In the genomic region with DNA sequence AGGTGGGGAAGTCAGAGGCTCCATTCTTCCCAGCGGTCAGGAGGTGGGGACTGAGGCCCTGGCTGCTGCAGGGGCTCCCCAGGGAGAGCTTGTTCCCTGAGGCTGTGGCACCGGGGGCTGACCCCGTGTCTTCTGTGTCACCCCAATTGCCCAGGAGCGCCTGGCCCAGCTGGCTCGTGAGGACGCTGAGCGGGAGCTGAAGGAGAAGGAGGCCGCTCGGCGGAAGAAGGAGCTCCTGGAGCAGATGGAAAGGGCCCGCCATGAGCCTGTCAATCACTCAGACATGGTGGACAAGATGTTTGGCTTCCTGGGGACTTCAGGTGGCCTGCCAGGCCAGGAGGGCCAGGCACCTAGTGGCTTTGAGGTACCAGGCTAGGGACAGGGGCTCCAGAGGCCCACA, we compare ENCODE assay signal across 24 cellular contexts. TPM values are rescaled to one million over a fixed set of nuclear protein-coding genes. Genes with fewer than 3 reads are reported as not detected.
DNase-seq lines count a peak whose midpoint lies in the region; ATAC-seq, FAIRE-seq and TF ChIP-seq lines count a peak whose summit lies in the region.
"Had no signal": no experiment of that assay in that cellular context is flagged by ENCODE, and none has a peak within 500 bp of the region (broad histone marks: within the 10 kb centered on the region; RNA-seq: fewer than 3 reads in every experiment).

No MANE protein-coding gene starts in this region.

- FAIRE-seq in kidney (lab: Jason Lieb, UNC): no peak
- FAIRE-seq: A204.1, D721Med, GM12878, GM19239, H54 had no signal

- POLR2A ChIA-PET in HEK293T (lab: Yijun Ruan, JAX): no interaction called here

- H3K9me3 ChIP-seq in kidney (ENCODE audit: control insufficient read depth in 1 of 2, low read length in 2 of 2): no peaks in the 10 kb centered on the region
- H3K9me3 ChIP-seq: BE2C; BLaER1 treated with 17β-estradiol and CSF1 and Interleukin-3, amounts not matched to agents 10 nM and 100 nM; HAP-1 had no signal

- H3K36me3 ChIP-seq in kidney (ENCODE audit: control insufficient read depth in 1 of 2, insufficient read depth in 2 of 2, low read length in 2 of 2): no peaks in the 10 kb centered on the region
- H3K36me3 ChIP-seq: BE2C, HAP-1 had no signal

- no peak for TF ChIP-seq CTCF in kidney (IDR thresholded peaks at IDR 0.05; ENCODE audit: borderline replicate concordance, extremely low read depth, insufficient read depth)

- peak; percentile 63 for DNase-seq in Right ventricle myocardium inferior (ENCODE audit: missing footprints)
- DNase-seq in left cardiac atrium: no peak
- no peak for DNase-seq in HEK293T (ENCODE audit: extremely low spot score)
- DNase-seq in kidney: peak; percentile 43
- no peak for DNase-seq in GOT3 (lab: John Stamatoyannopoulos, UW)
- DNase-seq: ACHN; AML-193; BE2C; CD4-positive, alpha-beta T cell; CD8-positive, alpha-beta memory T cell; DMS 273 treated with DMSO at 0.1 percent for 48 hours; DMS79; EL; GDM1 had no signal

- H3K9ac ChIP-seq in kidney (ENCODE audit: low read length in 2 of 2): no peak overlapping the region
- H3K9ac ChIP-seq: BLaER1 treated with 17β-estradiol and CSF1 and Interleukin-3, amounts not matched to agents 10 nM and 100 nM had no signal

- H3K4me3 ChIP-seq in kidney (ENCODE audit: low read length in 2 of 2): no peak overlapping the region
- H3K4me3 ChIP-seq: BLaER1 treated with 17β-estradiol and CSF1 and Interleukin-3, amounts not matched to agents 10 nM and 100 nM; GM12878; GM23338; HAP-1 had no signal

- peaks cover 0 to 4% of the 10 kb centered on the region in 2 donors for H3K4me1 ChIP-seq in kidney (ENCODE audit: control insufficient read depth in 1 of 2, insufficient read depth in 1 of 2, low read depth in 1 of 2, low read length in 2 of 2)
- H3K4me1 ChIP-seq: BE2C, HAP-1 had no signal

- intact Hi-C loops in Right ventricle myocardium inferior (cut with DNase I): no loop called here
- intact Hi-C loops in left cardiac atrium (cut with DNase I): no loop called here
- intact Hi-C loops in kidney (cut with DNase I): no loop called here

- no peak overlapping the region for H3K27ac ChIP-seq in kidney (ENCODE audit: low read depth in 2 of 2, low read length in 2 of 2)
- H3K27ac ChIP-seq: 22Rv1; BLaER1 treated with 17β-estradiol and CSF1 and Interleukin-3, amounts not matched to agents 10 nM and 100 nM had no signal

- CTCF ChIA-PET in HEK293T (lab: Yijun Ruan, JAX): no interaction called here

- ATAC-seq in Right ventricle myocardium inferior (no peak), left cardiac atrium (no peak), GM21381 (IDR thresholded peaks at IDR 0.05; ENCODE audit: unreplicated experiment) (no peak)
- ATAC-seq: GM12878, GM23338 had no signal

TF ChIP-seq in HEK293T, 16 proteins besides CTCF, POLR2A, EP300 and RAD21:
- TF ChIP-seq, protein P1, sequence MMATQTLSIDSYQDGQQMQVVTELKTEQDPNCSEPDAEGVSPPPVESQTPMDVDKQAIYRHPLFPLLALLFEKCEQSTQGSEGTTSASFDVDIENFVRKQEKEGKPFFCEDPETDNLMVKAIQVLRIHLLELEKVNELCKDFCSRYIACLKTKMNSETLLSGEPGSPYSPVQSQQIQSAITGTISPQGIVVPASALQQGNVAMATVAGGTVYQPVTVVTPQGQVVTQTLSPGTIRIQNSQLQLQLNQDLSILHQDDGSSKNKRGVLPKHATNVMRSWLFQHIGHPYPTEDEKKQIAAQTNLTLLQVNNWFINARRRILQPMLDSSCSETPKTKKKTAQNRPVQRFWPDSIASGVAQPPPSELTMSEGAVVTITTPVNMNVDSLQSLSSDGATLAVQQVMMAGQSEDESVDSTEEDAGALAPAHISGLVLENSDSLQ (IDR thresholded peaks at IDR 0.05): peak; percentile 53; the same call in 1 of the 2 replicates
- no peak for TF ChIP-seq ELF4 (IDR thresholded peaks at IDR 0.05)
- TF ChIP-seq SP1 (IDR thresholded peaks at IDR 0.05): no peak
- no peak for TF ChIP-seq BHLHE40 (IDR thresholded peaks at IDR 0.05; ENCODE audit: borderline replicate concordance)

RNA-seq across cellular contexts. Expression of a gene that starts 53.2 kb away (rescaled TPM):
- total RNA-seq in Right ventricle myocardium inferior: 7.0 TPM
- total RNA-seq in left cardiac atrium: 10 to 100 TPM in 1 of 2 donors, 1 to 10 TPM in 1; 7.5 to 11.1 TPM
- 10.7 TPM for total RNA-seq in kidney
- polyA plus RNA-seq in kidney (ENCODE audit: insufficient read depth, low read depth, low replicate concordance): 6.1 TPM

Comparison
In these comparisons a context has a peak if more than half of its experiments do, and no peak if none do; other contexts are left out.
1. DNase-seq: peak in Right ventricle myocardium inferior (single experiment) and kidney (single experiment); none in left cardiac atrium (single experiment), HEK293T (single experiment) and GOT3 (single experiment).